11 cellular contexts compared by ENCODE assay signal in the genomic region with DNA sequence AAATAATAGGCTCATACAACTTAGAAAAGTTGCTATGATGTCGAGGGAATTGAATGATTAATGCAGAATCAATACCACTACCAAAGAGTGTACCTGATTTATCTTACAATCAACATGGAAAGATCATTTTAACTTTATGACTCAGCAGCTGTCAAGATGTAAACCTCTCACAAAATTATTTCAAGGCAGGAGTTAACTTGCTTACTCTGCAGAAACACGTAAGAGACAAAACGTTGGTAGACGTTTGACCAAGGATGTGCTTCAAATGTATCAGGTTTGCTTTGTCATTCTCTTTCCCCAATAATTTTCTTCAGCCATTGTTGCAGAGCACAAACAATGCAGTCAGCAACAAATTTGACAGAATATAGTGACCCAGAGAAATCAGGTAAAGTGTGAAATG.
"Had no signal": no experiment of that assay in that cellular context is flagged by ENCODE, and none has a peak within 500 bp of the region (broad histone marks: within the 10 kb centered on the region; RNA-seq: fewer than 3 reads in every experiment).

No MANE protein-coding gene starts in this region.

- H3K4me2 ChIP-seq: GM23338 had no signal

- DNase-seq: GM23248, GOT3, H7, H9, HCEC 1CT, HFFc6 had no signal

- FAIRE-seq: H1, H54 had no signal

- H3K4me3 ChIP-seq: GM23248, GM23338, HAP-1 had no signal

- H3K9ac ChIP-seq: GM23248 had no signal

- H3K27ac ChIP-seq: GM23248 had no signal

- H3K9me3 ChIP-seq: HAP-1 had no signal

- H2AFZ ChIP-seq: GM23248, GM23338 had no signal

- H3K36me3 ChIP-seq: HAP-1 had no signal

- ATAC-seq: GM23338, HCT116 had no signal

- H3K4me1 ChIP-seq: HAP-1 had no signal
